Comparison of ENCODE assay signal across 2 cellular contexts in genomic region chr4:101188906-101189305, GRCh38.
TF ChIP-seq lines count a peak whose summit lies in the region.

No MANE protein-coding gene starts in this region.

TF ChIP-seq in HCT116, 20 proteins besides CTCF, POLR2A, EP300 and RAD21 (continued from another document):
- no peak for TF ChIP-seq REST (IDR thresholded peaks at IDR 0.05; ENCODE audit: low read depth)
- TF ChIP-seq EZH2phosphoT487 (IDR thresholded peaks at IDR 0.05; ENCODE audit: borderline replicate concordance) = no peak
- no peak for TF ChIP-seq TCF7L2 (IDR thresholded peaks at IDR 0.05; ENCODE audit: borderline replicate concordance, extremely low read depth, insufficient read depth, insufficient read length)
- no peak for TF ChIP-seq ZBTB33 (IDR thresholded peaks at IDR 0.05; ENCODE audit: extremely low read depth, insufficient replicate concordance, low read length)
- TF ChIP-seq EZH2 (IDR thresholded peaks at IDR 0.05) = no peak
- no peak for TF ChIP-seq SP1 (IDR thresholded peaks at IDR 0.05; ENCODE audit: low read depth)
- TF ChIP-seq SIN3A (IDR thresholded peaks at IDR 0.05; ENCODE audit: low read depth) = no peak
- no peak for TF ChIP-seq ZNF274 (IDR thresholded peaks at IDR 0.05; ENCODE audit: low read depth, low read length)
- no peak for TF ChIP-seq CEBPB (IDR thresholded peaks at IDR 0.05; ENCODE audit: low read depth)
- no peak for TF ChIP-seq MAX (IDR thresholded peaks at IDR 0.05)
- no peak for TF ChIP-seq CBX3 (IDR thresholded peaks at IDR 0.05; ENCODE audit: low read depth)
- no peak for TF ChIP-seq YY1 (IDR thresholded peaks at IDR 0.05; ENCODE audit: extremely low read depth, insufficient replicate concordance, low read depth, low read length)
- no peak for TF ChIP-seq POLR2AphosphoS5 (IDR thresholded peaks at IDR 0.05; ENCODE audit: low read depth, low read length)
- TF ChIP-seq ELF1 (IDR thresholded peaks at IDR 0.05; ENCODE audit: borderline replicate concordance, low read depth) = no peak
- no peak for TF ChIP-seq FOSL1 (IDR thresholded peaks at IDR 0.05; ENCODE audit: low read depth)

TF ChIP-seq in HepG2, 621 proteins besides CTCF, POLR2A, EP300 and RAD21 (continued from another document and continues in another):
- TF ChIP-seq TFAP4 (IDR thresholded peaks at IDR 0.05; ENCODE audit: borderline replicate concordance, low read depth) (no peak), ZNF430 (CRISPR knock-in tag; IDR thresholded peaks at IDR 0.05) (no peak), DNMT1 (CRISPR knock-in tag; IDR thresholded peaks at IDR 0.05) (no peak), MTF1 (CRISPR knock-in tag; IDR thresholded peaks at IDR 0.05) (no peak), PLRG1 (conservative IDR thresholded peaks at IDR 0.05) (no peak), GMEB1 (CRISPR knock-in tag; IDR thresholded peaks at IDR 0.05; ENCODE audit: borderline replicate concordance) (no peak), GATA4 (IDR thresholded peaks at IDR 0.05; ENCODE audit: borderline replicate concordance, low read depth) (no peak), FOXA3 (CRISPR knock-in tag; IDR thresholded peaks at IDR 0.05) (peak; percentile 83), NFIC (IDR thresholded peaks at IDR 0.05; ENCODE audit: low read length) (peak; percentile 43; the same call in 1 of the 2 replicates), ZNF451 (CRISPR knock-in tag; IDR thresholded peaks at IDR 0.05) (no peak), SOX5 (CRISPR knock-in tag; IDR thresholded peaks at IDR 0.05; ENCODE audit: borderline replicate concordance) (peak; percentile 59; the same call in 1 of the 2 replicates), EZH2 (conservative IDR thresholded peaks at IDR 0.05; ENCODE audit: low read depth, low read length) (no peak), ZNF503 (CRISPR knock-in tag; IDR thresholded peaks at IDR 0.05) (no peak), SMC3 (IDR thresholded peaks at IDR 0.05; ENCODE audit: low read length) (no peak), SOX6 (IDR thresholded peaks at IDR 0.05) (no peak), SOX6 (CRISPR knock-in tag; IDR thresholded peaks at IDR 0.05) (peak; percentile 62; the same call in 1 of the 2 replicates), SRSF4 (IDR thresholded peaks at IDR 0.05; ENCODE audit: low read depth, low read length, poor library complexity, severe bottlenecking) (no peak), HMG20A (CRISPR knock-in tag; IDR thresholded peaks at IDR 0.05; ENCODE audit: borderline replicate concordance) (0 out of 2 replicates have a peak, but pooled peaks have one; percentile 23), RARA (CRISPR knock-in tag; IDR thresholded peaks at IDR 0.05) (peak; percentile 44; the same call in 1 of the 2 replicates), KAT2B (IDR thresholded peaks at IDR 0.05; ENCODE audit: borderline replicate concordance, low read depth, low read length) (peak; percentile 75), ZFP36L2 (CRISPR knock-in tag; IDR thresholded peaks at IDR 0.05) (no peak), MIXL1 (CRISPR knock-in tag; IDR thresholded peaks at IDR 0.05) (peak; percentile 51; the same call in 1 of the 2 replicates), FOXJ3 (CRISPR knock-in tag; IDR thresholded peaks at IDR 0.05; ENCODE audit: borderline replicate concordance) (peak; percentile 53; the same call in 1 of the 2 replicates), ZNF792 (CRISPR knock-in tag; IDR thresholded peaks at IDR 0.05) (peak; percentile 60; the same call in 1 of the 2 replicates), ZNF263 (CRISPR knock-in tag; IDR thresholded peaks at IDR 0.05) (no peak), SRY (CRISPR knock-in tag; IDR thresholded peaks at IDR 0.05) (no peak), NCOR1 (IDR thresholded peaks at IDR 0.05; ENCODE audit: borderline replicate concordance, low read length) (peak; percentile 18; the same call in 1 of the 2 replicates), CREB3 (CRISPR knock-in tag; IDR thresholded peaks at IDR 0.05) (no peak), TFE3 (CRISPR knock-in tag; IDR thresholded peaks at IDR 0.05) (no peak), ZNF362 (CRISPR knock-in tag; IDR thresholded peaks at IDR 0.05; ENCODE audit: borderline replicate concordance) (no peak), ZNF18 (CRISPR knock-in tag; IDR thresholded peaks at IDR 0.05; ENCODE audit: insufficient replicate concordance) (no peak), MEIS2 (CRISPR knock-in tag; IDR thresholded peaks at IDR 0.05) (no peak), POGZ (CRISPR knock-in tag; IDR thresholded peaks at IDR 0.05) (peak; percentile 45; the same call in 1 of the 2 replicates), TCF7 (IDR thresholded peaks at IDR 0.05; ENCODE audit: low read depth) (0 out of 2 replicates have a peak, but pooled peaks have one; percentile 18), MYC (CRISPR knock-in tag; IDR thresholded peaks at IDR 0.05; ENCODE audit: borderline replicate concordance) (no peak), ISL2 (CRISPR knock-in tag; IDR thresholded peaks at IDR 0.05) (no peak), PAXIP1 (CRISPR knock-in tag; conservative IDR thresholded peaks at IDR 0.05) (peak; percentile 61; the same call in 1 of the 2 replicates), SP2 (CRISPR knock-in tag; IDR thresholded peaks at IDR 0.05) (no peak), ZKSCAN1 (IDR thresholded peaks at IDR 0.05; ENCODE audit: low read length) (no peak), TIGD3 (CRISPR knock-in tag; IDR thresholded peaks at IDR 0.05; ENCODE audit: borderline replicate concordance) (no peak), GATAD2A (CRISPR knock-in tag; IDR thresholded peaks at IDR 0.05) (peak; percentile 82), ZNF552 (CRISPR knock-in tag; IDR thresholded peaks at IDR 0.05; ENCODE audit: borderline replicate concordance) (no peak), ZNF543 (CRISPR knock-in tag; IDR thresholded peaks at IDR 0.05) (no peak), MNT (IDR thresholded peaks at IDR 0.05) (no peak), ZKSCAN5 (CRISPR knock-in tag; IDR thresholded peaks at IDR 0.05) (no peak)
